In the genomic region with DNA sequence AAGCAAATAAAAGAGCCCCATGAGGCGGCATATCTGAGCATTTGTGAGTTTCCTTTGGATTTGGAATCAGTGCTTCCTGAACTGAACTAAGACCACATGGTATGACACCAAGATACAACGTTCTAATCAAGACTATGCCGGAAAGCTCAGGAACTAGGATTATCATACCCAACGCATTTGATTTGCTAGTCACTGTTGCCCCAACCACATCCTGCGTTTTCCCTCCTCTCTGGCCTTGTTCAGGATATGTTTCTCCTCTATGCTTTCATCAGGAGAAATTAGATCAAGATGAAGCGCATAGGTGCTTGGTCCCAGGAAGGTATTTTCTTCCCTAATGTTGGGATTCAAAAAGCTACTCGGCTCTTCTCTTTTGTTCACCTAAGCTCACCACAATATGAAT, we compare ENCODE assay signal across 26 cellular contexts.
DNase-seq lines count a peak whose midpoint lies in the region; ATAC-seq, FAIRE-seq and TF ChIP-seq lines count a peak whose summit lies in the region.
"Had no signal": no experiment of that assay in that cellular context is flagged by ENCODE, and none has a peak within 500 bp of the region (broad histone marks: within the 10 kb centered on the region; RNA-seq: fewer than 3 reads in every experiment).

No MANE protein-coding gene starts in this region.

- no peak overlapping the region for H3K4me2 ChIP-seq in HepG2 (ENCODE audit: low read depth, low read length)
- H3K4me2 ChIP-seq in GM23338: no peak overlapping the region
- H3K4me2 ChIP-seq: A549; BLaER1 treated with 17β-estradiol and CSF1 and Interleukin-3, amounts not matched to agents 10 nM and 100 nM had no signal

- H3K4me3 Mint-ChIP-seq in GM23338: no peak overlapping the region
- H3K4me3 Mint-ChIP-seq: B cell; CD4-positive, alpha-beta T cell; CD8-positive, alpha-beta T cell had no signal

- in situ Hi-C loops in HepG2 (cut with HindIII; ENCODE audit: extremely low pct_ligation_motif_present, low pct_unique_long_range_greater_than_20kb): no loop called here

- no peak overlapping the region for H3K27ac ChIP-seq in HepG2 (ENCODE audit: extremely low read length, insufficient read depth, low read length)
- no peak overlapping the region for H3K27ac ChIP-seq in right lobe of liver
- no peak overlapping the region for H3K27ac ChIP-seq in GM23338 (ENCODE audit: low read depth)
- no peak overlapping the region for H3K27ac ChIP-seq in esophagus muscularis mucosa (replicated peaks in 1 of 4)
- H3K27ac ChIP-seq: 22Rv1; A549; BLaER1 treated with 17β-estradiol and CSF1 and Interleukin-3, amounts not matched to agents 10 nM and 100 nM; C4-2B had no signal

- H3K9me3 ChIP-seq in HepG2 (ENCODE audit: low read length): no peaks in the 10 kb centered on the region
- H3K9me3 ChIP-seq in right lobe of liver: no peaks in the 10 kb centered on the region
- no peaks in the 10 kb centered on the region for H3K9me3 ChIP-seq in esophagus muscularis mucosa
- H3K9me3 ChIP-seq: A549; BLaER1 treated with 17β-estradiol and CSF1 and Interleukin-3, amounts not matched to agents 10 nM and 100 nM; Caco-2 had no signal

- no peaks in the 10 kb centered on the region for H3K36me3 ChIP-seq in HepG2 (replicated peaks in 1 of 2; ENCODE audit: control insufficient read depth in 1 of 2, insufficient read depth in 2 of 2, low read length in 2 of 2)
- H3K36me3 ChIP-seq in right lobe of liver: no peaks in the 10 kb centered on the region
- no peaks in the 10 kb centered on the region for H3K36me3 ChIP-seq in GM23338 (ENCODE audit: insufficient read depth)
- no peaks in the 10 kb centered on the region for H3K36me3 ChIP-seq in esophagus muscularis mucosa
- H3K36me3 ChIP-seq: BLaER1 treated with 17β-estradiol and CSF1 and Interleukin-3, amounts not matched to agents 10 nM and 100 nM had no signal

- H4K20me1 ChIP-seq in HepG2 (ENCODE audit: insufficient read depth, low read length) (no peaks in the 10 kb centered on the region), GM23338 (replicated peaks; ENCODE audit: insufficient read depth) (no peaks in the 10 kb centered on the region)
- H4K20me1 ChIP-seq: BLaER1 treated with 17β-estradiol and CSF1 and Interleukin-3, amounts not matched to agents 10 nM and 100 nM had no signal

- H3K9me2 ChIP-seq in GM23338 (ENCODE audit: insufficient read depth): no peaks in the 10 kb centered on the region

- H3K27ac Mint-ChIP-seq in GM23338: no peak overlapping the region
- H3K27ac Mint-ChIP-seq: B cell; CD4-positive, alpha-beta T cell; CD8-positive, alpha-beta T cell had no signal

- H3K4me3 ChIP-seq in HepG2 (replicated peaks in 1 of 3; ENCODE audit: insufficient read depth in 1 of 3, low read depth in 2 of 3, low read length in 3 of 3): no peak overlapping the region
- H3K4me3 ChIP-seq in right lobe of liver: no peak overlapping the region
- H3K4me3 ChIP-seq in GM23338: no peak overlapping the region
- H3K4me3 ChIP-seq in esophagus muscularis mucosa: no peak overlapping the region
- H3K4me3 ChIP-seq: A549; BLaER1 treated with 17β-estradiol and CSF1 and Interleukin-3, amounts not matched to agents 10 nM and 100 nM had no signal

- 12% methylated on average over 7 of the region's 7 CpGs for WGBS in HepG2 (ENCODE audit: low lambda C conversion rate)
- WGBS in right lobe of liver (ENCODE audit: insufficient coverage, low coverage, low lambda C conversion rate, missing lambda C conversion rate): 69% methylated on average over 7 of the region's 7 CpGs
- 87% methylated on average over 7 of the region's 7 CpGs for WGBS in esophagus muscularis mucosa

- TF ChIP-seq POLR2A in HepG2 (IDR thresholded peaks at IDR 0.05; ENCODE audit: insufficient read depth in 1 of 2, low read depth in 2 of 2, low read length in 2 of 2): no peak
- no peak for TF ChIP-seq POLR2A in right lobe of liver (IDR thresholded peaks at IDR 0.05)
- TF ChIP-seq POLR2A in esophagus muscularis mucosa (IDR thresholded peaks at IDR 0.05; ENCODE audit: low read depth): no peak

- H3K27me3 ChIP-seq in HepG2 (ENCODE audit: control insufficient read depth in 1 of 2, insufficient read depth in 2 of 2, low read length in 2 of 2) (peaks cover 0 to 5% of the 10 kb centered on the region in 2 experiments; a peak in 2 of 5 replicates), right lobe of liver (no peaks in the 10 kb centered on the region), GM23338 (ENCODE audit: insufficient read depth) (no peaks in the 10 kb centered on the region), esophagus muscularis mucosa (peaks cover 0 to 12% (median 0%) of the 10 kb centered on the region in 4 donors)
- H3K27me3 ChIP-seq: BLaER1 treated with 17β-estradiol and CSF1 and Interleukin-3, amounts not matched to agents 10 nM and 100 nM had no signal

- no peak for DNase-seq in HepG2 (ENCODE audit: low spot score)
- no peak for DNase-seq in right lobe of liver
- no peak for DNase-seq in GM23338 (ENCODE audit: low spot score)
- DNase-seq in esophagus muscularis mucosa (ENCODE audit: extremely low spot score): peak; percentile 55
- DNase-seq in NCI-H2107 (lab: John Stamatoyannopoulos, UW): no peak
- no peak for DNase-seq in NCI-H69 (lab: John Stamatoyannopoulos, UW)
- DNase-seq in activated CD8-positive, alpha-beta memory T cell treated with anti-CD3 and anti-CD28 coated beads for 24 hours: no peak
- DNase-seq: AML-193; Caco-2; Calu3; CD4-positive, alpha-beta T cell; CD8-positive, alpha-beta T cell; DMS 273 treated with DMSO at 0.1 percent for 48 hours; DMS153; DMS53; DMS79; DND-41; GF-D8 had no signal

- ATAC-seq in HepG2: no peak
- ATAC-seq in right lobe of liver: no peak
- ATAC-seq in GM23338: no peak
- ATAC-seq: A549; CD8-positive, alpha-beta T cell had no signal

- H3K9me3 Mint-ChIP-seq in GM23338: no peaks in the 10 kb centered on the region
- H3K9me3 Mint-ChIP-seq: CD4-positive, alpha-beta T cell; CD8-positive, alpha-beta T cell had no signal

- no peak for TF ChIP-seq RAD21 in HepG2 (CRISPR knock-in tag; IDR thresholded peaks at IDR 0.05)

- intact Hi-C loops in HepG2 (cut with micrococcal nuclease; ENCODE audit: unreplicated experiment) (no loop called here), right lobe of liver (cut with DNase I) (no loop called here), esophagus muscularis mucosa (cut with DNase I) (no loop called here)

- H2AFZ ChIP-seq in HepG2 (ENCODE audit: low read length) (peak overlapping the region; percentile 6), GM23338 (peak overlapping the region; percentile 75; the same call in 1 of the 2 replicates)

- TF ChIP-seq EP300 in HepG2 (IDR thresholded peaks at IDR 0.05; ENCODE audit: low read depth in 2 of 2, low read length in 2 of 2) (no peak), HepG2 (CRISPR knock-in tag; IDR thresholded peaks at IDR 0.05; ENCODE audit: borderline replicate concordance) (no peak), esophagus muscularis mucosa (IDR thresholded peaks at IDR 0.05) (no peak)

- H3F3A ChIP-seq in GM23338 (replicated peaks; ENCODE audit: low read depth): no peaks in the 10 kb centered on the region

- POLR2A ChIA-PET in HepG2 (lab: Yijun Ruan, JAX): no interaction called here

- peaks cover 15% of the 10 kb centered on the region for H3K4me1 Mint-ChIP-seq in GM23338
- H3K4me1 Mint-ChIP-seq: B cell had no signal

- no peaks in the 10 kb centered on the region for H3K36me3 Mint-ChIP-seq in GM23338 (ENCODE audit: low read depth)
- H3K36me3 Mint-ChIP-seq: CD8-positive, alpha-beta T cell had no signal

- no TSS peak for BruUV-seq in HepG2 (replicated peaks; lab: Mats Ljungman, UMichigan)

- no peak overlapping the region for H3K9ac ChIP-seq in HepG2 (ENCODE audit: insufficient read depth, low read depth, low read length)
- H3K9ac ChIP-seq: BLaER1 treated with 17β-estradiol and CSF1 and Interleukin-3, amounts not matched to agents 10 nM and 100 nM had no signal

- no peak for FAIRE-seq in HepG2 (lab: Jason Lieb, UNC)
- FAIRE-seq: A549, G401.6, GM12891, GM19239 had no signal

- H3K79me2 ChIP-seq in HepG2 (ENCODE audit: insufficient read depth, low read length) (no peaks in the 10 kb centered on the region), GM23338 (replicated peaks; ENCODE audit: insufficient read depth) (no peaks in the 10 kb centered on the region)

- CTCF ChIA-PET in HepG2 (lab: Yijun Ruan, JAX; ENCODE audit: low intra/inter-chr PET ratio, low total read pairs): no interaction called here

- no peaks in the 10 kb centered on the region for H3K27me3 Mint-ChIP-seq in GM23338 (ENCODE audit: insufficient read depth, low read depth, poor library complexity)
- H3K27me3 Mint-ChIP-seq: B cell had no signal

- no peak for TF ChIP-seq CTCF in HepG2 (CRISPR knock-in tag; IDR thresholded peaks at IDR 0.05)
- TF ChIP-seq CTCF in right lobe of liver (IDR thresholded peaks at IDR 0.05): no peak
- TF ChIP-seq CTCF in GM23338 (conservative IDR thresholded peaks at IDR 0.05; ENCODE audit: low read depth in 2 of 2): no peak
- TF ChIP-seq CTCF in esophagus muscularis mucosa (IDR thresholded peaks at IDR 0.05): no peak

- H3K4me1 ChIP-seq in HepG2 (ENCODE audit: insufficient read depth, low read length): no peaks in the 10 kb centered on the region
- H3K4me1 ChIP-seq in right lobe of liver: no peaks in the 10 kb centered on the region
- H3K4me1 ChIP-seq in GM23338 (ENCODE audit: insufficient read depth): no peaks in the 10 kb centered on the region
- H3K4me1 ChIP-seq in esophagus muscularis mucosa: no peaks in the 10 kb centered on the region
- H3K4me1 ChIP-seq: BLaER1 treated with 17β-estradiol and CSF1 and Interleukin-3, amounts not matched to agents 10 nM and 100 nM; Caco-2 had no signal

TF ChIP-seq in HepG2, 621 proteins besides CTCF, POLR2A, EP300 and RAD21 (continues in another document):
- TF ChIP-seq ZSCAN20 (CRISPR knock-in tag; IDR thresholded peaks at IDR 0.05; ENCODE audit: borderline replicate concordance) (no peak), ZNF484 (CRISPR knock-in tag; IDR thresholded peaks at IDR 0.05; ENCODE audit: borderline replicate concordance, low read depth) (no peak), MIER2 (CRISPR knock-in tag; IDR thresholded peaks at IDR 0.05) (no peak)

TF ChIP-seq in GM23338, 12 proteins besides CTCF, POLR2A, EP300 and RAD21 (continues in another document):
- no peak for TF ChIP-seq CREB1 (CRISPR knock-in tag; IDR thresholded peaks at IDR 0.05; ENCODE audit: low read depth)
